8 cellular contexts compared by ENCODE assay signal in the genomic region with DNA sequence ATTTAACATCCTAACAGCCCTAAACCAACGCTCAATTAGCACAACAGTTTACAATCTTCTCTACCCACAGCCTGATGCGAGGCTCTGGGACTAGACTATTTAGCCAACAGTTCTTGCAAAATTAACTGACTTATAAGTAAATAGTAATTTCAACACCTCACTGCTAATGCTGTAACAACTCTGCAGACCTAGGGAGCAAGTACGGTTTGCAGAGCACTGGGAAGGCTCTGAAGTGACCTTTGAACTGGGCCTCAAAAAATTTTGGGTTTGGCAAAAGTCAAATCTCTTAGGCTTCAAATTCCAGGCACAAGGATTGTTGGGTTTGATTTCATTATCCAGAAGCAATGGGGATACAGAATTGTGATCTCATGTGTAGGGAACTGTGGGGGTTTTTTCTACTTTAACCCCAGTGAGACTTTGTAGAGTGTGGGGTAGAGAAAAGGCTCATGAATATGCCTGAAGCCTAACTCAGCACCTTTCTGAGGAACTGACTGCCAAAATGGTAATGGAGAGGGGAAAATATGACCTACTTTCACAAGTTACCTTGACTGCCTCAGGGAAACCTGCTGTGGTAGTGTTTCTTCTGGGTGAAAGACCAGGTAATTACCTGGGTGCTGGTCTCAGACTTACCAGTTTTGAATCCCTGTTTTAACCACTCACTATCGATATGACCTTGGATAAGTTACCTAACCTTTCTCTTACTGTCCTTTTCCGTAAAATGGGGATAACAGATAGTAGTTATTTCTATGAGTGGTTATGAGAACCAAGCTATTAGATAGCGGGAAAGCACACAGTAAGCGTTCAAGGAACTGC. TPM values are rescaled to one million over a fixed set of nuclear protein-coding genes. Genes with fewer than 3 reads are reported as not detected.
A peak's percentile ranks its signal among the peaks of the same experiment; 100 is the strongest.
DNase-seq lines count a peak whose midpoint lies in the region; ATAC-seq and TF ChIP-seq lines count a peak whose summit lies in the region.

No MANE protein-coding gene starts in this region.

- in situ Hi-C loops in GM13977 (cut with MboI; ENCODE audit: low pct_unique_long_range_greater_than_20kb, low sequenced_read_pairs, unreplicated experiment) = no loop called here

- no peaks in the 10 kb centered on the region for H3K9me2 ChIP-seq in SK-N-SH

- H3K9me3 ChIP-seq in SK-N-SH (no peaks in the 10 kb centered on the region), WERI-Rb-1 (ENCODE audit: severe bottlenecking) (no peaks in the 10 kb centered on the region), iPS-18c (ENCODE audit: control insufficient read depth, insufficient read depth, low read length) (no peaks in the 10 kb centered on the region)

- peaks cover 17 to 20% of the 10 kb centered on the region in 2 experiments; a peak in 3 of 4 replicates for H3K4me1 ChIP-seq in SK-N-SH (ENCODE audit: control insufficient read depth in 1 of 2, insufficient read depth in 2 of 2, low read depth in 1 of 2, low read length in 1 of 2)

- POLR2A ChIA-PET in SK-N-SH (lab: Yijun Ruan, JAX) = interaction anchor here (1.0 to 2.6 kb wide), 7 partner anchors 22 to 157 kb away, joined by 3 to 16 read pairs (median 6); a partner anchor contains a TSS

- H3K36me3 ChIP-seq in SK-N-SH (replicated peaks in 1 of 2; ENCODE audit: control insufficient read depth in 1 of 2, insufficient read depth in 2 of 2, low read length in 1 of 2) (peaks cover 24 to 31% of the 10 kb centered on the region in 2 experiments), WERI-Rb-1 (peaks cover 41% of the 10 kb centered on the region)

- H3K27me3 ChIP-seq in SK-N-SH (ENCODE audit: insufficient read depth) (no peaks in the 10 kb centered on the region), WERI-Rb-1 (ENCODE audit: insufficient read depth, low read depth, severe bottlenecking) (no peaks in the 10 kb centered on the region)

- DNase-seq in SK-N-SH (no peak), WERI-Rb-1 (no peak), substantia nigra (lab: John Stamatoyannopoulos, UW) (no peak), GM13977 (ENCODE audit: low spot score) (no peak)
- no peak for DNase-seq in stimulated activated naive CD4-positive, alpha-beta T cell (lab: John Stamatoyannopoulos, UW)

- H3K4me3 ChIP-seq in SK-N-SH (ENCODE audit: low read depth in 2 of 2, low read length in 1 of 2) = no peak overlapping the region; a peak in 1 of 4 replicates
- peak overlapping the region; percentile 82 for H3K4me3 ChIP-seq in WERI-Rb-1 (ENCODE audit: low read depth, low read length)
- peak overlapping the region; percentile 43; the same call in 1 of the 2 replicates for H3K4me3 ChIP-seq in iPS-18c (ENCODE audit: insufficient read depth, low read depth, low read length)

- peaks cover 35% of the 10 kb centered on the region for H3F3A ChIP-seq in SK-N-SH (replicated peaks; ENCODE audit: insufficient read depth)

- TF ChIP-seq EP300 in SK-N-SH (IDR thresholded peaks at IDR 0.05; ENCODE audit: borderline replicate concordance in 1 of 2, low read depth in 1 of 2, low read length in 1 of 2) = no peak

- H3K79me2 ChIP-seq in SK-N-SH (ENCODE audit: insufficient read depth) = peaks cover 34% of the 10 kb centered on the region

- no peak for ATAC-seq in SK-N-SH treated with all-trans-retinoic acid at 6 μM for 48 hours
- no peak for ATAC-seq in activated CD4-positive, CD25-positive, alpha-beta regulatory T cell treated with anti-CD3 and anti-CD28 coated beads, Interleukin-2, amount 50 U/mL, for 24 hours

- H3K27ac ChIP-seq in SK-N-SH (ENCODE audit: low read depth in 2 of 2, low read length in 1 of 2) (peak overlapping the region; percentile 90 to 96; a peak in 3 of 4 replicates), WERI-Rb-1 (peak overlapping the region; percentile 93), substantia nigra (ENCODE audit: low read depth, low read length, poor library complexity, severe bottlenecking) (peak overlapping the region; percentile 95)

- CTCF ChIA-PET in SK-N-SH (lab: Yijun Ruan, JAX) = interaction anchor here (1.1 to 1.7 kb wide), 4 partner anchors 17 to 71 kb away, joined by 3 to 4 read pairs (median 3); a partner anchor contains a TSS

- 94% methylated on average over 7 of the region's 7 CpGs for WGBS in SK-N-SH (ENCODE audit: low lambda C conversion rate)

- H3K9ac ChIP-seq in SK-N-SH = no peak overlapping the region

- H4K20me1 ChIP-seq in SK-N-SH (ENCODE audit: insufficient read depth) = peaks cover 6% of the 10 kb centered on the region; the same call in 1 of the 2 replicates

- no peak for TF ChIP-seq RAD21 in SK-N-SH (IDR thresholded peaks at IDR 0.05; ENCODE audit: low read length)

- peak overlapping the region; percentile 77; the same call in 1 of the 2 replicates for H2AFZ ChIP-seq in SK-N-SH (ENCODE audit: low read depth)

- TF ChIP-seq CTCF in SK-N-SH (IDR thresholded peaks at IDR 0.05) = no peak
- no peak for TF ChIP-seq CTCF in WERI-Rb-1 (IDR thresholded peaks at IDR 0.05; ENCODE audit: low read depth, low read length)
- no peak for TF ChIP-seq CTCF in GM13977 (IDR thresholded peaks at IDR 0.05; ENCODE audit: extremely low read depth, insufficient read depth, missing control alignments)

- H3K4me2 ChIP-seq in SK-N-SH = peak overlapping the region; percentile 97; the same call in 1 of the 2 replicates

TF ChIP-seq in SK-N-SH, 30 proteins besides CTCF, POLR2A, EP300 and RAD21 (continues in another document):
- no peak for TF ChIP-seq RCOR1 (IDR thresholded peaks at IDR 0.05; ENCODE audit: low read length)
- TF ChIP-seq FOSL2 (IDR thresholded peaks at IDR 0.05; ENCODE audit: borderline replicate concordance, low read depth) = no peak
- TF ChIP-seq, protein P1, sequence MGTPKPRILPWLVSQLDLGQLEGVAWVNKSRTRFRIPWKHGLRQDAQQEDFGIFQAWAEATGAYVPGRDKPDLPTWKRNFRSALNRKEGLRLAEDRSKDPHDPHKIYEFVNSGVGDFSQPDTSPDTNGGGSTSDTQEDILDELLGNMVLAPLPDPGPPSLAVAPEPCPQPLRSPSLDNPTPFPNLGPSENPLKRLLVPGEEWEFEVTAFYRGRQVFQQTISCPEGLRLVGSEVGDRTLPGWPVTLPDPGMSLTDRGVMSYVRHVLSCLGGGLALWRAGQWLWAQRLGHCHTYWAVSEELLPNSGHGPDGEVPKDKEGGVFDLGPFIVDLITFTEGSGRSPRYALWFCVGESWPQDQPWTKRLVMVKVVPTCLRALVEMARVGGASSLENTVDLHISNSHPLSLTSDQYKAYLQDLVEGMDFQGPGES (IDR thresholded peaks at IDR 0.05; ENCODE audit: low read depth, low read length) = no peak

TF ChIP-seq in SK-N-SH treated with all-trans-retinoic acid at 6 μM for 48 hours, 23 proteins besides CTCF, POLR2A, EP300 and RAD21 (continues in another document):
- no peak for TF ChIP-seq ZFP3 (CRISPR knock-in tag; IDR thresholded peaks at IDR 0.05)
- TF ChIP-seq, protein P2, sequence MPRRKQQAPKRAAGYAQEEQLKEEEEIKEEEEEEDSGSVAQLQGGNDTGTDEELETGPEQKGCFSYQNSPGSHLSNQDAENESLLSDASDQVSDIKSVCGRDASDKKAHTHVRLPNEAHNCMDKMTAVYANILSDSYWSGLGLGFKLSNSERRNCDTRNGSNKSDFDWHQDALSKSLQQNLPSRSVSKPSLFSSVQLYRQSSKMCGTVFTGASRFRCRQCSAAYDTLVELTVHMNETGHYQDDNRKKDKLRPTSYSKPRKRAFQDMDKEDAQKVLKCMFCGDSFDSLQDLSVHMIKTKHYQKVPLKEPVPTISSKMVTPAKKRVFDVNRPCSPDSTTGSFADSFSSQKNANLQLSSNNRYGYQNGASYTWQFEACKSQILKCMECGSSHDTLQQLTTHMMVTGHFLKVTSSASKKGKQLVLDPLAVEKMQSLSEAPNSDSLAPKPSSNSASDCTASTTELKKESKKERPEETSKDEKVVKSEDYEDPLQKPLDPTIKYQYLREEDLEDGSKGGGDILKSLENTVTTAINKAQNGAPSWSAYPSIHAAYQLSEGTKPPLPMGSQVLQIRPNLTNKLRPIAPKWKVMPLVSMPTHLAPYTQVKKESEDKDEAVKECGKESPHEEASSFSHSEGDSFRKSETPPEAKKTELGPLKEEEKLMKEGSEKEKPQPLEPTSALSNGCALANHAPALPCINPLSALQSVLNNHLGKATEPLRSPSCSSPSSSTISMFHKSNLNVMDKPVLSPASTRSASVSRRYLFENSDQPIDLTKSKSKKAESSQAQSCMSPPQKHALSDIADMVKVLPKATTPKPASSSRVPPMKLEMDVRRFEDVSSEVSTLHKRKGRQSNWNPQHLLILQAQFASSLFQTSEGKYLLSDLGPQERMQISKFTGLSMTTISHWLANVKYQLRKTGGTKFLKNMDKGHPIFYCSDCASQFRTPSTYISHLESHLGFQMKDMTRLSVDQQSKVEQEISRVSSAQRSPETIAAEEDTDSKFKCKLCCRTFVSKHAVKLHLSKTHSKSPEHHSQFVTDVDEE (CRISPR knock-in tag; IDR thresholded peaks at IDR 0.05) = no peak
- no peak for TF ChIP-seq OSR1 (CRISPR knock-in tag; IDR thresholded peaks at IDR 0.05)
- TF ChIP-seq ESRRG (CRISPR knock-in tag; IDR thresholded peaks at IDR 0.05) = no peak
- TF ChIP-seq BACH2 (CRISPR knock-in tag; IDR thresholded peaks at IDR 0.05; ENCODE audit: borderline replicate concordance) = no peak
- TF ChIP-seq CSDC2 (CRISPR knock-in tag; IDR thresholded peaks at IDR 0.05) = no peak
- no peak for TF ChIP-seq TCF4 (CRISPR knock-in tag; IDR thresholded peaks at IDR 0.05; ENCODE audit: borderline replicate concordance)
- no peak for TF ChIP-seq ARNTL (CRISPR knock-in tag; IDR thresholded peaks at IDR 0.05; ENCODE audit: borderline replicate concordance, low read depth)
- TF ChIP-seq ZC3H10 (CRISPR knock-in tag; IDR thresholded peaks at IDR 0.05) = no peak

RNA-seq across cellular contexts. Expression of a gene that starts 0.9 kb away (rescaled TPM):
- polyA plus RNA-seq in SK-N-SH (2012; rRNA removed) = 26.4 and 32.7 TPM in 2 replicates
- 22.8 and 28.0 TPM in 2 replicates for polyA plus RNA-seq in SK-N-SH (2012; cell fraction: cytosol; rRNA removed)
- polyA plus RNA-seq in SK-N-SH (2012; cell fraction: nucleus; rRNA removed) = 51.9 and 62.6 TPM in 2 replicates

RNA-seq across cellular contexts. Expression of a gene that starts 21.8 kb away (rescaled TPM):
- 18.8 and 26.3 TPM in 2 replicates for polyA plus RNA-seq in SK-N-SH (2012; rRNA removed)
- 17.7 and 20.0 TPM in 2 replicates for polyA plus RNA-seq in SK-N-SH (2012; cell fraction: cytosol; rRNA removed)
- 15.6 and 22.9 TPM in 2 replicates for polyA plus RNA-seq in SK-N-SH (2012; cell fraction: nucleus; rRNA removed)

RNA-seq across cellular contexts. Expression of a gene that starts 26.9 kb away (rescaled TPM):
- polyA plus RNA-seq in SK-N-SH (2012; rRNA removed) = 2.4 and 2.9 TPM in 2 replicates
- polyA plus RNA-seq in SK-N-SH (2012; cell fraction: cytosol; rRNA removed) = 1.5 and 2.3 TPM in 2 replicates
- 2.9 and 3.6 TPM in 2 replicates for polyA plus RNA-seq in SK-N-SH (2012; cell fraction: nucleus; rRNA removed)

RNA-seq across cellular contexts. Expression of a gene that starts 30.3 kb away (rescaled TPM):
- polyA plus RNA-seq in SK-N-SH (2012; rRNA removed) = not detected in 2 replicates
- polyA plus RNA-seq in SK-N-SH (2012; cell fraction: cytosol; rRNA removed) = not detected in 2 replicates
- 0.05 TPM in 1 of 2 replicates, not detected in the other for polyA plus RNA-seq in SK-N-SH (2012; cell fraction: nucleus; rRNA removed)

RNA-seq across cellular contexts. Expression of a gene that starts 43.6 kb away (rescaled TPM):
- polyA plus RNA-seq in SK-N-SH (2012; rRNA removed) = 31.8 and 31.9 TPM in 2 replicates
- 15.8 and 16.2 TPM in 2 replicates for polyA plus RNA-seq in SK-N-SH (2012; cell fraction: cytosol; rRNA removed)
- 122 and 134 TPM in 2 replicates for polyA plus RNA-seq in SK-N-SH (2012; cell fraction: nucleus; rRNA removed)

Comparison
In these comparisons a context has a peak if more than half of its experiments do, and no peak if none do; other contexts are left out.
1. H3K4me3 ChIP-seq: peak in WERI-Rb-1 (single experiment) and iPS-18c (single experiment); none in SK-N-SH (0 of 2).
2. Peak in every context shown above with its lines, with median percentiles within 50 percentile points of each other: H3K27ac ChIP-seq.